35 cellular contexts compared by ENCODE assay signal in genomic region chr12:41988715-41989114, GRCh38.
"Had no signal": no experiment of that assay in that cellular context is flagged by ENCODE, and none has a peak within 500 bp of the region (broad histone marks: within the 10 kb centered on the region; RNA-seq: fewer than 3 reads in every experiment).

No MANE protein-coding gene starts in this region.

- DNase-seq: activated B cell treated with CpG ODN at 0.5 μM for 24 hours; activated CD4-positive, alpha-beta memory T cell treated with anti-CD3 and anti-CD28 coated beads for 36 hours; activated CD4-positive, alpha-beta T cell treated with anti-CD3 and anti-CD28 coated beads for 48 hours; activated CD4-positive, alpha-beta T cell treated with anti-CD3 and anti-CD28 coated beads, Interleukin-2, amount 10 ng/mL, durations not matched to agents 7 days and 5 days; activated CD4-positive, CD25-positive, alpha-beta regulatory T cell treated with anti-CD3 and anti-CD28 coated beads, Interleukin-2, amount 50 U/mL, for 72 hours; activated CD8-positive, alpha-beta memory T cell treated with anti-CD3 and anti-CD28 coated beads for 24 hours; activated CD8-positive, alpha-beta memory T cell treated with anti-CD3 and anti-CD28 coated beads, Interleukin-2, amount 10 ng/mL, durations not matched to agents 7 days and 5 days; activated CD8-positive, alpha-beta memory T cell treated with anti-CD3 and anti-CD28 coated beads, Interleukin-2, amount 50 U/mL, for 48 hours; activated CD8-positive, alpha-beta T cell treated with anti-CD3 and anti-CD28 coated beads for 36 hours; activated effector memory CD4-positive, alpha-beta T cell treated with Interleukin-2 at 50 U/mL for 16 hours; activated gamma-delta T cell; activated naive CD4-positive, alpha-beta T cell treated with anti-CD3 and anti-CD28 coated beads, Interleukin-2, amount 10 ng/mL, durations not matched to agents 7 days and 5 days; activated naive CD4-positive, alpha-beta T cell treated with Interleukin-2 at 50 U/mL for 16 hours; activated naive CD8-positive, alpha-beta T cell treated with anti-CD3 and anti-CD28 coated beads, Interleukin-2, amount 10 ng/mL, durations not matched to agents 7 days and 5 days; activated naive CD8-positive, alpha-beta T cell treated with anti-CD3 and anti-CD28 coated beads, Interleukin-2, amount 50 U/mL, for 24 hours; activated T-cell treated with anti-CD3 and anti-CD28 coated beads, Interleukin-2, amount 50 U/mL, for 24 hours; activated T-cell treated with anti-CD3 and anti-CD28 coated beads, Interleukin-2, amount 50 U/mL, for 48 hours; amygdala; anterior cingulate cortex; caudate nucleus; cerebellar nuclear complex; SW 1271; T-helper 1 cell; T-helper 2 cell; T-helper 9 cell had no signal

- H3K27me3 Mint-ChIP-seq: activated CD4-positive, alpha-beta memory T cell treated with anti-CD3 and anti-CD28 coated beads for 36 hours; activated CD4-positive, alpha-beta T cell treated with anti-CD3 and anti-CD28 coated beads, Interleukin-2, amount 10 ng/mL, durations not matched to agents 7 days and 5 days; activated naive CD4-positive, alpha-beta T cell treated with anti-CD3 and anti-CD28 coated beads, Interleukin-2, amount 10 ng/mL, durations not matched to agents 7 days and 5 days; brain had no signal

- H3K4me3 Mint-ChIP-seq: activated B cell treated with CpG ODN at 0.5 μM for 24 hours; activated CD4-positive, alpha-beta memory T cell treated with anti-CD3 and anti-CD28 coated beads for 36 hours; activated CD4-positive, alpha-beta T cell treated with anti-CD3 and anti-CD28 coated beads, Interleukin-2, amount 10 ng/mL, durations not matched to agents 7 days and 5 days; activated CD8-positive, alpha-beta memory T cell treated with anti-CD3 and anti-CD28 coated beads, Interleukin-2, amount 10 ng/mL, durations not matched to agents 7 days and 5 days; activated CD8-positive, alpha-beta T cell treated with anti-CD3 and anti-CD28 coated beads for 36 hours; activated naive CD4-positive, alpha-beta T cell treated with anti-CD3 and anti-CD28 coated beads, Interleukin-2, amount 10 ng/mL, durations not matched to agents 7 days and 5 days; activated naive CD4-positive, alpha-beta T cell treated with anti-CD3 and anti-CD28 coated beads, Interleukin-2, amount 50 U/mL, for 24 hours; activated naive CD8-positive, alpha-beta T cell; activated naive CD8-positive, alpha-beta T cell treated with anti-CD3 and anti-CD28 coated beads, Interleukin-2, amount 10 ng/mL, durations not matched to agents 7 days and 5 days; activated naive CD8-positive, alpha-beta T cell treated with anti-CD3 and anti-CD28 coated beads, Interleukin-2, amount 50 U/mL, for 24 hours; activated T-cell treated with anti-CD3 and anti-CD28 coated beads, Interleukin-2, amount 50 U/mL, for 24 hours; brain; central memory CD8-positive, alpha-beta T cell; T-helper 1 cell treated with Interleukin-12 subunit alpha and Interleukin-12 subunit beta and Interleukin-4 antibody, amounts not matched to agents 30 μg/mL and 1 μg/mL, for 36 hours; T-helper 2 cell treated with Interferon-gamma antibody and Interleukin-4, amounts not matched to agents 5 μg/mL and 100 μg/mL, for 36 hours had no signal

- H3K27me3 ChIP-seq: ascending aorta, cardiac muscle cell had no signal

- H3K36me3 Mint-ChIP-seq: activated CD4-positive, alpha-beta memory T cell treated with anti-CD3 and anti-CD28 coated beads for 36 hours; activated CD8-positive, alpha-beta memory T cell treated with anti-CD3 and anti-CD28 coated beads, Interleukin-2, amount 10 ng/mL, durations not matched to agents 7 days and 5 days; activated naive CD4-positive, alpha-beta T cell treated with anti-CD3 and anti-CD28 coated beads, Interleukin-2, amount 10 ng/mL, durations not matched to agents 7 days and 5 days; activated naive CD4-positive, alpha-beta T cell treated with anti-CD3 and anti-CD28 coated beads, Interleukin-2, amount 50 U/mL, for 24 hours; activated naive CD8-positive, alpha-beta T cell; activated naive CD8-positive, alpha-beta T cell treated with anti-CD3 and anti-CD28 coated beads, Interleukin-2, amount 10 ng/mL, durations not matched to agents 7 days and 5 days; brain had no signal

- ATAC-seq: activated CD8-positive, alpha-beta memory T cell treated with anti-CD3 and anti-CD28 coated beads, Interleukin-2, amount 10 ng/mL, durations not matched to agents 7 days and 5 days; activated CD8-positive, alpha-beta T cell treated with anti-CD3 and anti-CD28 coated beads for 36 hours; activated naive CD8-positive, alpha-beta T cell treated with anti-CD3 and anti-CD28 coated beads, Interleukin-2, amount 50 U/mL, for 24 hours had no signal

- H3K4me3 ChIP-seq: ascending aorta, cardiac muscle cell had no signal

- H3K9me3 Mint-ChIP-seq: activated B cell treated with CpG ODN at 0.5 μM for 24 hours; activated CD8-positive, alpha-beta T cell treated with anti-CD3 and anti-CD28 coated beads for 36 hours; activated naive CD4-positive, alpha-beta T cell treated with anti-CD3 and anti-CD28 coated beads, Interleukin-2, amount 10 ng/mL, durations not matched to agents 7 days and 5 days; activated naive CD4-positive, alpha-beta T cell treated with anti-CD3 and anti-CD28 coated beads, Interleukin-2, amount 50 U/mL, for 24 hours; activated T-cell treated with anti-CD3 and anti-CD28 coated beads, Interleukin-2, amount 50 U/mL, for 24 hours; activated T-helper 2 cell treated with anti-CD3 and anti-CD28 coated beads, Interferon-gamma antibody, Interleukin-2, Interleukin-4, amounts not matched to agents 10 μg/mL and 5 μg/mL and 100 μg/mL, durations not matched to agents 14 hours and 24 hours and 36 hours; central memory CD8-positive, alpha-beta T cell; T-helper 1 cell treated with Interleukin-12 subunit alpha and Interleukin-12 subunit beta and Interleukin-4 antibody, amounts not matched to agents 30 μg/mL and 1 μg/mL, for 36 hours; T-helper 2 cell treated with Interferon-gamma antibody and Interleukin-4, amounts not matched to agents 5 μg/mL and 100 μg/mL, for 36 hours had no signal

- H3K4me1 Mint-ChIP-seq: activated B cell treated with CpG ODN at 0.5 μM for 24 hours; activated CD4-positive, alpha-beta T cell treated with anti-CD3 and anti-CD28 coated beads, Interleukin-2, amount 10 ng/mL, durations not matched to agents 7 days and 5 days; activated CD8-positive, alpha-beta memory T cell treated with anti-CD3 and anti-CD28 coated beads, Interleukin-2, amount 10 ng/mL, durations not matched to agents 7 days and 5 days; activated naive CD4-positive, alpha-beta T cell treated with anti-CD3 and anti-CD28 coated beads, Interleukin-2, amount 10 ng/mL, durations not matched to agents 7 days and 5 days; activated naive CD4-positive, alpha-beta T cell treated with anti-CD3 and anti-CD28 coated beads, Interleukin-2, amount 50 U/mL, for 24 hours; activated naive CD8-positive, alpha-beta T cell treated with anti-CD3 and anti-CD28 coated beads, Interleukin-2, amount 10 ng/mL, durations not matched to agents 7 days and 5 days; activated naive CD8-positive, alpha-beta T cell treated with anti-CD3 and anti-CD28 coated beads, Interleukin-2, amount 50 U/mL, for 24 hours; central memory CD8-positive, alpha-beta T cell had no signal

- H3K36me3 ChIP-seq: ascending aorta, cardiac muscle cell had no signal

- H3K27ac Mint-ChIP-seq: activated B cell treated with CpG ODN at 0.5 μM for 24 hours; activated CD4-positive, alpha-beta memory T cell treated with anti-CD3 and anti-CD28 coated beads for 36 hours; activated CD4-positive, alpha-beta T cell treated with anti-CD3 and anti-CD28 coated beads, Interleukin-2, amount 10 ng/mL, durations not matched to agents 7 days and 5 days; activated CD8-positive, alpha-beta memory T cell treated with anti-CD3 and anti-CD28 coated beads, Interleukin-2, amount 10 ng/mL, durations not matched to agents 7 days and 5 days; activated CD8-positive, alpha-beta T cell treated with anti-CD3 and anti-CD28 coated beads for 36 hours; activated naive CD4-positive, alpha-beta T cell treated with anti-CD3 and anti-CD28 coated beads, Interleukin-2, amount 10 ng/mL, durations not matched to agents 7 days and 5 days; activated naive CD4-positive, alpha-beta T cell treated with anti-CD3 and anti-CD28 coated beads, Interleukin-2, amount 50 U/mL, for 24 hours; activated naive CD8-positive, alpha-beta T cell; activated naive CD8-positive, alpha-beta T cell treated with anti-CD3 and anti-CD28 coated beads, Interleukin-2, amount 10 ng/mL, durations not matched to agents 7 days and 5 days; activated naive CD8-positive, alpha-beta T cell treated with anti-CD3 and anti-CD28 coated beads, Interleukin-2, amount 50 U/mL, for 24 hours; activated T-cell treated with anti-CD3 and anti-CD28 coated beads, Interleukin-2, amount 50 U/mL, for 24 hours; activated T-helper 2 cell treated with anti-CD3 and anti-CD28 coated beads, Interferon-gamma antibody, Interleukin-2, Interleukin-4, amounts not matched to agents 10 μg/mL and 5 μg/mL and 100 μg/mL, durations not matched to agents 14 hours and 24 hours and 36 hours; brain; T-helper 1 cell treated with Interleukin-12 subunit alpha and Interleukin-12 subunit beta and Interleukin-4 antibody, amounts not matched to agents 30 μg/mL and 1 μg/mL, for 36 hours; T-helper 2 cell treated with Interferon-gamma antibody and Interleukin-4, amounts not matched to agents 5 μg/mL and 100 μg/mL, for 36 hours had no signal

- H3K27ac ChIP-seq: ascending aorta, cardiac muscle cell, VCaP had no signal
